25 cellular contexts compared by ENCODE assay signal in genomic region chr20:20782221-20782620, GRCh38.
DNase-seq lines count a peak whose midpoint lies in the region; ATAC-seq, FAIRE-seq and TF ChIP-seq lines count a peak whose summit lies in the region.
"Had no signal": no experiment of that assay in that cellular context is flagged by ENCODE, and none has a peak within 500 bp of the region (broad histone marks: within the 10 kb centered on the region; RNA-seq: fewer than 3 reads in every experiment).

No MANE protein-coding gene starts in this region.

- DNase-seq in heart left ventricle = peak in 3 of 5 donors; percentile 30 to 41 (median 39)
- peak; percentile 30 for DNase-seq in medulla oblongata (ENCODE audit: extremely low spot score)
- no peak for DNase-seq in psoas muscle
- no peak for DNase-seq in GM12892 (ENCODE audit: insufficient read length)
- DNase-seq in SW480 (ENCODE audit: low spot score) = no peak
- DNase-seq: activated CD4-positive, alpha-beta T cell treated with anti-CD3 and anti-CD28 coated beads, Interleukin-2, amount 10 ng/mL, durations not matched to agents 24 days and 14 days; activated gamma-delta T cell; activated naive CD8-positive, alpha-beta T cell treated with anti-CD3 and anti-CD28 coated beads, Interleukin-2, amount 10 ng/mL, durations not matched to agents 7 days and 5 days; activated T-cell treated with anti-CD3 and anti-CD28 coated beads, Interleukin-2, amount 50 U/mL, for 24 hours; CD4-positive, alpha-beta memory T cell; natural killer cell; NCI-H1092 treated with DMSO at 0.1 percent for 48 hours; NCI-H187; NCI-H2171; NCI-H524 treated with DMSO at 0.1 percent for 48 hours; NK-92 treated with Interleukin-12 subunit alpha and Interleukin-12 subunit beta, amount 100 ng/mL, for 24 hours; PC-3; SHP77; stimulated activated naive CD4-positive, alpha-beta T cell treated with Interleukin-2 at 50 U/mL for 16 hours; tibial artery had no signal

- WGBS in heart left ventricle, 4 donors = 21 to 38% (median 25%) methylated on average over 8 of the region's 8 CpGs
- WGBS in psoas muscle, 3 donors = 15 to 22% (median 19%) methylated on average over 8 of the region's 8 CpGs

- H3K36me3 ChIP-seq in heart left ventricle (no peaks in the 10 kb centered on the region), psoas muscle (ENCODE audit: insufficient read depth in 1 of 2, low read depth in 1 of 2) (no peaks in the 10 kb centered on the region)
- H3K36me3 ChIP-seq: tibial artery had no signal

- intact Hi-C loops in heart left ventricle (cut with DNase I) (no loop called here), psoas muscle (cut with DNase I) (loop anchor here in 1 of 2 donors (5.0 kb wide), 1 partner anchor 70 kb away; the partner anchor contains the start of gene RALGAPA2)

- no peak for TF ChIP-seq POLR2A in heart left ventricle (IDR thresholded peaks at IDR 0.05)
- TF ChIP-seq POLR2A in GM12892 (IDR thresholded peaks at IDR 0.05; ENCODE audit: low read depth, low read length) = no peak

- peak in 3 of 4 donors; percentile 56 to 88 (median 62) for ATAC-seq in heart left ventricle
- ATAC-seq in psoas muscle = peak; percentile 22 to 67 (median 50)
- no peak for ATAC-seq in HG02885 (IDR thresholded peaks at IDR 0.05; ENCODE audit: poor library complexity, unreplicated experiment)
- ATAC-seq in HG03135 (IDR thresholded peaks at IDR 0.05; ENCODE audit: unreplicated experiment) = no peak
- ATAC-seq: natural killer cell, PC-3 had no signal

- FAIRE-seq in GM12892 (lab: Jason Lieb, UNC) = no peak
- FAIRE-seq: H54, keratinocyte had no signal

- peaks cover 0 to 6% (median 0%) of the 10 kb centered on the region in 12 donors for H3K9me3 ChIP-seq in heart left ventricle
- peaks cover 7% of the 10 kb centered on the region for H3K9me3 ChIP-seq in psoas muscle
- H3K9me3 ChIP-seq: tibial artery had no signal

- peaks cover 0 to 40% (median 19%) of the 10 kb centered on the region in 12 donors for H3K4me1 ChIP-seq in heart left ventricle
- H3K4me1 ChIP-seq in psoas muscle = peaks cover 46% of the 10 kb centered on the region
- H3K4me1 ChIP-seq: tibial artery had no signal

- H3K4me3 ChIP-seq in heart left ventricle (no peak overlapping the region), psoas muscle (peak overlapping the region; percentile 13)
- H3K4me3 ChIP-seq: tibial artery had no signal

- H3K27ac ChIP-seq in VCaP = peak overlapping the region; percentile 5; the same call in 1 of the 2 replicates
- H3K27ac ChIP-seq in heart left ventricle = peak overlapping the region in 3 of 12 donors; percentile 4 to 30 (median 16)
- peak overlapping the region; percentile 87 for H3K27ac ChIP-seq in psoas muscle
- H3K27ac ChIP-seq: tibial artery had no signal

- no peak for TF ChIP-seq CTCF in VCaP (conservative IDR thresholded peaks at IDR 0.05)
- no peak for TF ChIP-seq CTCF in heart left ventricle (IDR thresholded peaks at IDR 0.05)
- TF ChIP-seq CTCF in psoas muscle (IDR thresholded peaks at IDR 0.05) = no peak

- H3K27me3 ChIP-seq in heart left ventricle (no peaks in the 10 kb centered on the region), psoas muscle (ENCODE audit: insufficient read depth in 3 of 3, low read length in 2 of 3) (no peaks in the 10 kb centered on the region)
- H3K27me3 ChIP-seq: tibial artery had no signal

Comparison
In these comparisons a context has a peak if more than half of its experiments do, and no peak if none do; other contexts are left out.
1. ATAC-seq: peak in heart left ventricle (3 of 4) and psoas muscle (4 of 4); none in HG02885 (single experiment) and HG03135 (single experiment).
2. DNase-seq: peak in heart left ventricle (3 of 5) and medulla oblongata (single experiment); none in psoas muscle (0 of 2), GM12892 (single experiment) and SW480 (single experiment).